Comparison of ENCODE assay signal across 1 cellular context in genomic region chr19:41341669-41342490, GRCh38.
TF ChIP-seq lines count a peak whose summit lies in the region.

No MANE protein-coding gene starts in this region.

TF ChIP-seq in HepG2, 621 proteins besides CTCF, POLR2A, EP300 and RAD21:
- TF ChIP-seq JUND (CRISPR knock-in tag; IDR thresholded peaks at IDR 0.05), result no peak
- peak; percentile 38 for TF ChIP-seq ZEB1 (IDR thresholded peaks at IDR 0.05; ENCODE audit: insufficient replicate concordance, low read depth)
- no peak for TF ChIP-seq ZBTB4 (CRISPR knock-in tag; IDR thresholded peaks at IDR 0.05; ENCODE audit: borderline replicate concordance)
- no peak for TF ChIP-seq ZNF337 (CRISPR knock-in tag; IDR thresholded peaks at IDR 0.05; ENCODE audit: borderline replicate concordance, low read depth)
- TF ChIP-seq AGO2 (optimal IDR thresholded peaks at IDR 0.05; ENCODE audit: low read depth, low read length), result peak; percentile 24
- no peak for TF ChIP-seq ARNT (IDR thresholded peaks at IDR 0.05)
- no peak for TF ChIP-seq TRIM24 (CRISPR knock-in tag; IDR thresholded peaks at IDR 0.05)
- no peak for TF ChIP-seq UBTF (CRISPR knock-in tag; IDR thresholded peaks at IDR 0.05)
